In the genomic region with DNA sequence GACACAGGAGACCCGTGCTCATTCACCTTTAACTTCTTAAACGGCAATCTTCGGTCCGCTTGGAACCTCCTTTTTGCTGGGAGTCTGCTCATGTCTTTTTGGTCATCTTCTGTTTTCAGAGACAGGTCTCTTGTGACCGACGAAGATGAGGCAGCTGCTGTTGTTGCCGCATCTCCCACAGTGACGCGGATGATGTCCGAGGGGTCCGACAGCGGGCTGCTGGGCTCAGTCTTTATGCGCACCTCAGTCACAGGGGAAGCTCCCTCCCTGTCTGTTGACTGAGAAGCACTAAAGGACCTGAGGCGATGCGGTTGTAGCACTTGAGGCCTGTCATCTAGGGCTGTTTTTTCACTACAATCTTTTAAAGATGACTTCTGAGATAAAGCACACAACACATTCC, we compare ENCODE assay signal across 19 cellular contexts. TPM values are rescaled to one million over a fixed set of nuclear protein-coding genes. Genes with fewer than 3 reads are reported as not detected.
DNase-seq lines count a peak whose midpoint lies in the region; ATAC-seq and TF ChIP-seq lines count a peak whose summit lies in the region.
"Had no signal": no experiment of that assay in that cellular context is flagged by ENCODE, and none has a peak within 500 bp of the region (broad histone marks: within the 10 kb centered on the region; RNA-seq: fewer than 3 reads in every experiment).

No MANE protein-coding gene starts in this region.

- TF ChIP-seq POLR2A in breast epithelium (IDR thresholded peaks at IDR 0.05), result no peak

- H2BK12ac ChIP-seq in trophoblast cell (ENCODE audit: low read length), result no peak overlapping the region

- DNase-seq in MCF 10A (ENCODE audit: unreplicated experiment), result no peak
- DNase-seq in breast epithelium (ENCODE audit: low spot score in 2 of 2), result no peak
- peak; percentile 19 for DNase-seq in coronary artery (ENCODE audit: low spot score)
- DNase-seq in trophoblast cell, result peak; percentile 35 to 68
- no peak for DNase-seq in occipital lobe (lab: John Stamatoyannopoulos, UW)
- no peak for DNase-seq in substantia nigra (lab: John Stamatoyannopoulos, UW)
- DNase-seq: Caco-2; CD4-positive, CD25-positive, alpha-beta regulatory T cell; CD8-positive, alpha-beta T cell; DMS153; GF-D8; H9 had no signal

- no peak overlapping the region for H3K14ac ChIP-seq in trophoblast cell (ENCODE audit: low read length)

- intact Hi-C loops in MCF 10A (cut with micrococcal nuclease) (no loop called here), breast epithelium (cut with DNase I; ENCODE audit: low total_unique reads) (no loop called here)

- H3K27me3 Mint-ChIP-seq in MCF 10A (ENCODE audit: insufficient read depth, unreplicated experiment), result no peaks in the 10 kb centered on the region
- H3K27me3 Mint-ChIP-seq: B cell; CD4-positive, CD25-positive, alpha-beta regulatory T cell had no signal

- H3K36me3 ChIP-seq in breast epithelium, result no peaks in the 10 kb centered on the region
- peaks cover 13 to 24% of the 10 kb centered on the region in 2 experiments for H3K36me3 ChIP-seq in trophoblast cell (ENCODE audit: control insufficient read depth in 1 of 2, insufficient read depth in 2 of 2, low read length in 2 of 2)

- H3K79me1 ChIP-seq in trophoblast cell (ENCODE audit: low read length), result no peaks in the 10 kb centered on the region

- H3K9me3 ChIP-seq in breast epithelium (no peaks in the 10 kb centered on the region), trophoblast cell (ENCODE audit: insufficient read depth, low read depth, low read length) (peaks cover 7% of the 10 kb centered on the region)

- no peak overlapping the region for H3K4ac ChIP-seq in trophoblast cell (ENCODE audit: low read depth, low read length)

- H3K4me1 Mint-ChIP-seq in MCF 10A (ENCODE audit: insufficient read depth, unreplicated experiment), result peaks cover 3% of the 10 kb centered on the region
- H3K4me1 Mint-ChIP-seq: B cell, GM23338, H9 had no signal

- H4K12ac ChIP-seq in trophoblast cell (ENCODE audit: low read depth, low read length), result no peak overlapping the region

- H3K27me3 ChIP-seq in breast epithelium (no peaks in the 10 kb centered on the region), trophoblast cell (ENCODE audit: insufficient read depth, low read length) (no peaks in the 10 kb centered on the region)
- H3K27me3 ChIP-seq: BLaER1 had no signal

- no peak overlapping the region for H3K27ac ChIP-seq in breast epithelium
- no peak overlapping the region for H3K27ac ChIP-seq in coronary artery
- no peak overlapping the region for H3K27ac ChIP-seq in trophoblast cell (ENCODE audit: low read depth, low read length)
- no peak overlapping the region for H3K27ac ChIP-seq in substantia nigra (ENCODE audit: low read depth, low read length, poor library complexity, severe bottlenecking)
- H3K27ac ChIP-seq: 22Rv1, BLaER1, C4-2B had no signal

- no peak for ATAC-seq in GM19452 (IDR thresholded peaks at IDR 0.05; ENCODE audit: unreplicated experiment)
- ATAC-seq: CD8-positive, alpha-beta T cell; GM23338; HCT116 had no signal

- H3K27ac Mint-ChIP-seq in MCF 10A (ENCODE audit: low read depth, unreplicated experiment), result no peak overlapping the region
- H3K27ac Mint-ChIP-seq: B cell; CD4-positive, CD25-positive, alpha-beta regulatory T cell; CD8-positive, alpha-beta T cell; GM23338 had no signal

- CTCF ChIA-PET in MCF 10A (lab: Yijun Ruan, JAX), result no interaction called here

- H2BK5ac ChIP-seq in trophoblast cell (ENCODE audit: low read depth, low read length, poor library complexity), result no peak overlapping the region

- H3K23ac ChIP-seq in trophoblast cell (ENCODE audit: low read length), result no peak overlapping the region

- TF ChIP-seq CTCF in MCF 10A (IDR thresholded peaks at IDR 0.05; ENCODE audit: unreplicated experiment) (no peak), breast epithelium (IDR thresholded peaks at IDR 0.05) (no peak), coronary artery (IDR thresholded peaks at IDR 0.05) (no peak)

- no peaks in the 10 kb centered on the region for H3K79me2 ChIP-seq in trophoblast cell (ENCODE audit: control insufficient read depth, insufficient read depth, low read length, poor library complexity)

- no peak overlapping the region for H2AFZ ChIP-seq in trophoblast cell (ENCODE audit: insufficient read depth, low read length, poor library complexity)
- H2AFZ ChIP-seq: GM23338 had no signal

- no peak overlapping the region for H3K4me3 ChIP-seq in breast epithelium
- no peak overlapping the region for H3K4me3 ChIP-seq in coronary artery
- H3K4me3 ChIP-seq in trophoblast cell (ENCODE audit: low read depth, low read length), result no peak overlapping the region
- H3K4me3 ChIP-seq: BLaER1, GM23338 had no signal

- H4K91ac ChIP-seq in trophoblast cell (ENCODE audit: low read depth, low read length), result no peak overlapping the region

- no peak overlapping the region for H2BK120ac ChIP-seq in trophoblast cell (ENCODE audit: insufficient read depth, low read length, poor library complexity)

- H3K36me3 Mint-ChIP-seq in MCF 10A (ENCODE audit: insufficient read depth, unreplicated experiment), result peaks cover 54% of the 10 kb centered on the region

- no peak overlapping the region for H3K18ac ChIP-seq in trophoblast cell (ENCODE audit: low read length)

- no peak overlapping the region for H4K8ac ChIP-seq in trophoblast cell (ENCODE audit: low read depth, low read length)

- POLR2A ChIA-PET in MCF 10A (lab: Yijun Ruan, JAX), result no interaction called here

- no peak overlapping the region for H2AK5ac ChIP-seq in trophoblast cell (ENCODE audit: low read length)

- H3K4me3 Mint-ChIP-seq in MCF 10A (ENCODE audit: unreplicated experiment), result no peak overlapping the region
- H3K4me3 Mint-ChIP-seq: B cell; CD4-positive, CD25-positive, alpha-beta regulatory T cell; CD8-positive, alpha-beta T cell; GM23338; H9 had no signal

- H3K4me1 ChIP-seq in breast epithelium, result no peaks in the 10 kb centered on the region
- no peaks in the 10 kb centered on the region for H3K4me1 ChIP-seq in trophoblast cell (ENCODE audit: control insufficient read depth in 1 of 2, insufficient read depth in 2 of 2, low read length in 2 of 2)
- H3K4me1 ChIP-seq: BLaER1, Caco-2 had no signal

- no CpG with 5 or more reads among the region's 15 CpGs for WGBS in trophoblast cell (ENCODE audit: extremely low coverage, insufficient coverage, insufficient read length)

- peaks cover 5% of the 10 kb centered on the region for H3K9me3 Mint-ChIP-seq in MCF 10A (ENCODE audit: unreplicated experiment)
- H3K9me3 Mint-ChIP-seq: CD8-positive, alpha-beta T cell had no signal

- H3K4me2 ChIP-seq in trophoblast cell (ENCODE audit: low read length), result no peak overlapping the region
- H3K4me2 ChIP-seq: BLaER1, GM23338 had no signal

- BruUV-seq in MCF 10A (replicated peaks; lab: Mats Ljungman, UMichigan), result TSS peak; percentile 4

- H3K9ac ChIP-seq in trophoblast cell (ENCODE audit: low read length), result no peak overlapping the region
- H3K9ac ChIP-seq: BLaER1 had no signal

RNA-seq across cellular contexts. Expression of gene ZBTB21, which starts 17.6 kb away (rescaled TPM):
- total RNA-seq in MCF 10A (2022) (21.5 and 27.3 TPM in 2 replicates), breast epithelium (10 to 100 TPM; 15.2 to 18.1 (median 16.1) TPM), occipital lobe (14.3 TPM)
- polyA plus RNA-seq in trophoblast cell (2013), result 7.5 TPM in 2 replicates

RNA-seq across cellular contexts. Expression of gene C2CD2, which starts 38.8 kb away (rescaled TPM):
- total RNA-seq in MCF 10A (2022) (25.0 and 25.1 TPM in 2 replicates), breast epithelium (10 to 100 TPM; 37.0 to 73.8 (median 41.6) TPM), occipital lobe (8.3 TPM)
- polyA plus RNA-seq in trophoblast cell (2013), result 5.3 and 5.6 TPM in 2 replicates

Comparison
In these comparisons a context has a peak if more than half of its experiments do, and no peak if none do; other contexts are left out.
1. DNase-seq: peak in coronary artery (single experiment) and trophoblast cell (2 of 2); none in MCF 10A (single experiment), breast epithelium (0 of 2), occipital lobe (single experiment) and substantia nigra (0 of 49).